In genomic region chr11:95254139-95254704, GRCh38 we compare ENCODE assay signal across 7 cellular contexts. TPM values are rescaled to one million over a fixed set of nuclear protein-coding genes. Genes with fewer than 3 reads are reported as not detected.
DNase-seq lines count a peak whose midpoint lies in the region; ATAC-seq, FAIRE-seq and TF ChIP-seq lines count a peak whose summit lies in the region.

No MANE protein-coding gene starts in this region.

- peak; percentile 73 for FAIRE-seq in kidney (lab: Jason Lieb, UNC)

- H3K9me3 ChIP-seq in kidney (ENCODE audit: control insufficient read depth in 1 of 2, low read length in 2 of 2): no peaks in the 10 kb centered on the region

- H3K27ac ChIP-seq in kidney (ENCODE audit: low read depth in 2 of 2, low read length in 2 of 2): peak overlapping the region in 1 of 2 donors; percentile 33

- intact Hi-C loops in kidney (cut with DNase I): no loop called here

- no peak overlapping the region for H3K9ac ChIP-seq in kidney (ENCODE audit: low read length in 2 of 2)

- DNase-seq in NCI-H2196 (lab: John Stamatoyannopoulos, UW; ENCODE audit: unreplicated experiment): peak; percentile 48
- DNase-seq in activated CD4-positive, CD25-positive, alpha-beta regulatory T cell treated with anti-CD3 and anti-CD28 coated beads, Interleukin-2, amount 50 U/mL, for 16 hours (ENCODE audit: low read depth, low spot score): peak; percentile 72
- DNase-seq in cerebellar cortex (ENCODE audit: low spot score): peak; percentile 90
- DNase-seq in kidney: peak; percentile 76
- peak; percentile 61 to 73 (median 65) for DNase-seq in stimulated activated CD4-positive, alpha-beta T cell treated with anti-CD3 and anti-CD28 coated beads, Interleukin-12 subunit alpha, Interleukin-12 subunit beta, amount 100 ng/mL, for 48 hours (ENCODE audit: low read depth in 2 of 3, low spot score in 1 of 3)

- peak overlapping the region; percentile 49 to 65 for H3K4me3 ChIP-seq in kidney (ENCODE audit: low read length in 2 of 2)

- no peak for TF ChIP-seq CTCF in kidney (IDR thresholded peaks at IDR 0.05; ENCODE audit: borderline replicate concordance, extremely low read depth, insufficient read depth)

- no peaks in the 10 kb centered on the region for H3K36me3 ChIP-seq in kidney (ENCODE audit: control insufficient read depth in 1 of 2, insufficient read depth in 2 of 2, low read length in 2 of 2)

- peak; percentile 98 for ATAC-seq in GM18861 (IDR thresholded peaks at IDR 0.05; ENCODE audit: unreplicated experiment)
- ATAC-seq in HG03064 (IDR thresholded peaks at IDR 0.05; ENCODE audit: low read depth, unreplicated experiment): peak; percentile 98

- peaks cover 4 to 5% of the 10 kb centered on the region in 2 donors for H3K4me1 ChIP-seq in kidney (ENCODE audit: control insufficient read depth in 1 of 2, insufficient read depth in 1 of 2, low read depth in 1 of 2, low read length in 2 of 2)

RNA-seq across cellular contexts. Expression of gene SESN3, which starts 23.2 kb away (rescaled TPM):
- 50.1 TPM for total RNA-seq in kidney
- 5.1 TPM for polyA plus RNA-seq in kidney (ENCODE audit: insufficient read depth, low read depth, low replicate concordance)
